ENCODE assay signal across 7 cellular contexts in the genomic region with DNA sequence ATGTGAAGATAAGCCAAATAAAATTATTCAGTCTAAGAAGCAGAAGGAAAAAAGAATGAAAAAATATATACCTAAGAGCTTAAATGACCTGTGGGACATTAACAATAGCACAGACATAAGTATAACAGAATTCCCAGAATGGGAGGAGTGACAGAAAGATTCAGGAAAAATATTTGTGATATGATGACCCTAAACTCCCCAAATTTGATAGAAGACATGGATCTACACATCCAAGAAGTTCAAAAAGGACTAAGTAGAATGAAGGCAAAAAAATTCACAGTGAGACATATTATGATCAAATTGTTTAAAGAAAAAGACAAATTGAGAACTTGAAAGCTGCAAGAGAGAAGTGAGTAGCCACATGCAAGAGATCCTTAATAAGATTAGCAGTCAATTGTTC.
"Had no signal": no experiment of that assay in that cellular context is flagged by ENCODE, and none has a peak within 500 bp of the region (broad histone marks: within the 10 kb centered on the region; RNA-seq: fewer than 3 reads in every experiment).

No MANE protein-coding gene starts in this region.

- H3K36me3 Mint-ChIP-seq: IgD-negative memory B cell had no signal

- DNase-seq: IMR-90, KBM-7, KG1 had no signal

- ATAC-seq: HepG2, K562 had no signal

- H3K27ac Mint-ChIP-seq: IgD-negative memory B cell had no signal

- H3K4me3 ChIP-seq: K562 had no signal

- H3K4me3 Mint-ChIP-seq: IgD-negative memory B cell had no signal

- H3K27ac ChIP-seq: HL-60 had no signal

- H3K4me1 Mint-ChIP-seq: IgD-negative memory B cell had no signal
